30 cellular contexts compared by ENCODE assay signal in genomic region chr5:15938186-15938585, GRCh38.
"Had no signal": no experiment of that assay in that cellular context is flagged by ENCODE, and none has a peak within 500 bp of the region (broad histone marks: within the 10 kb centered on the region; RNA-seq: fewer than 3 reads in every experiment).

No MANE protein-coding gene starts in this region.

- H3K9me3 ChIP-seq: MG63, Peyer's patch had no signal

- H3K4me3 ChIP-seq: breast epithelium, MG63, Peyer's patch had no signal

- DNase-seq: activated CD4-positive, alpha-beta T cell treated with anti-CD3 and anti-CD28 coated beads for 1 hour; activated CD4-positive, alpha-beta T cell treated with anti-CD3 and anti-CD28 coated beads for 48 hours; activated CD4-positive, alpha-beta T cell treated with anti-CD3 and anti-CD28 coated beads, Interleukin-2, amount 50 U/mL, for 4 hours; activated CD4-positive, CD25-positive, alpha-beta regulatory T cell; activated CD8-positive, alpha-beta T cell treated with anti-CD3 and anti-CD28 coated beads for 36 hours; activated effector memory CD4-positive, alpha-beta T cell treated with anti-CD3 and anti-CD28 coated beads, Interleukin-2, amount 50 U/mL, for 16 hours; activated naive CD4-positive, alpha-beta T cell; activated naive CD4-positive, alpha-beta T cell treated with anti-CD3 and anti-CD28 coated beads, Interleukin-2, amount 50 U/mL, for 16 hours; activated naive CD8-positive, alpha-beta T cell treated with anti-CD3 and anti-CD28 coated beads for 36 hours; activated T-cell treated with anti-CD3 and anti-CD28 coated beads, Interleukin-2, amount 50 U/mL, for 1 hour; activated T-cell treated with anti-CD3 and anti-CD28 coated beads, Interleukin-2, amount 50 U/mL, for 72 hours; amniotic stem cell; aorta; Kasumi-1; NCI-H1048; NCI-H1436 treated with DMSO at 0.1 percent for 48 hours; NCI-H1694 treated with DMSO at 0.1 percent for 48 hours; NCI-H2029; NCI-H510A; NCI-H526; NCI-H748 treated with DMSO at 0.1 percent for 48 hours; NK-92 treated with Interleukin-12 subunit alpha and Interleukin-12 subunit beta, amount 100 ng/mL, for 24 hours; Peyer's patch; Right ventricle myocardium superior; T1000; WERI-Rb-1 had no signal

- H3K36me3 Mint-ChIP-seq: activated naive CD8-positive, alpha-beta T cell treated with anti-CD3 and anti-CD28 coated beads for 36 hours had no signal

- H3K27ac ChIP-seq: breast epithelium, Peyer's patch, WERI-Rb-1 had no signal

- H3K27me3 Mint-ChIP-seq: activated CD8-positive, alpha-beta T cell treated with anti-CD3 and anti-CD28 coated beads for 36 hours; activated naive CD8-positive, alpha-beta T cell treated with anti-CD3 and anti-CD28 coated beads for 36 hours; activated T-helper 17 cell treated with anti-CD3 and anti-CD28 coated beads, Interleukin-2, amount 50 U/mL, for 72 hours had no signal

- H3K4me1 Mint-ChIP-seq: activated naive CD8-positive, alpha-beta T cell treated with anti-CD3 and anti-CD28 coated beads for 36 hours; activated T-helper 17 cell treated with anti-CD3 and anti-CD28 coated beads, Interleukin-2, amount 50 U/mL, for 72 hours had no signal

- H3K4me3 Mint-ChIP-seq: activated CD8-positive, alpha-beta T cell treated with anti-CD3 and anti-CD28 coated beads for 36 hours; activated naive CD8-positive, alpha-beta T cell treated with anti-CD3 and anti-CD28 coated beads for 36 hours; activated T-cell treated with anti-CD3 and anti-CD28 coated beads, Interleukin-2, amount 50 U/mL, for 72 hours; activated T-helper 17 cell treated with anti-CD3 and anti-CD28 coated beads, Interleukin-2, amount 50 U/mL, for 72 hours had no signal

- H3K27me3 ChIP-seq: breast epithelium, MG63, Peyer's patch had no signal

- ATAC-seq: activated CD8-positive, alpha-beta T cell treated with anti-CD3 and anti-CD28 coated beads for 36 hours; activated T-cell treated with anti-CD3 and anti-CD28 coated beads, Interleukin-2, amount 50 U/mL, for 72 hours; activated T-helper 17 cell treated with anti-CD3 and anti-CD28 coated beads, Interleukin-2, amount 50 U/mL, for 72 hours; PC-3 had no signal

- H3K27ac Mint-ChIP-seq: activated CD8-positive, alpha-beta T cell treated with anti-CD3 and anti-CD28 coated beads for 36 hours; activated naive CD8-positive, alpha-beta T cell treated with anti-CD3 and anti-CD28 coated beads for 36 hours; activated T-cell treated with anti-CD3 and anti-CD28 coated beads, Interleukin-2, amount 50 U/mL, for 72 hours; activated T-helper 17 cell treated with anti-CD3 and anti-CD28 coated beads, Interleukin-2, amount 50 U/mL, for 72 hours had no signal

- H3K4me1 ChIP-seq: breast epithelium, Peyer's patch had no signal

- H3K36me3 ChIP-seq: breast epithelium, WERI-Rb-1 had no signal
